12 cellular contexts compared by ENCODE assay signal in genomic region chr1:33459766-33460543, GRCh38. TPM values are rescaled to one million over a fixed set of nuclear protein-coding genes. Genes with fewer than 3 reads are reported as not detected.
A peak's percentile ranks its signal among the peaks of the same experiment; 100 is the strongest.
DNase-seq lines count a peak whose midpoint lies in the region; ATAC-seq and TF ChIP-seq lines count a peak whose summit lies in the region.
"Had no signal": no experiment of that assay in that cellular context is flagged by ENCODE, and none has a peak within 500 bp of the region (broad histone marks: within the 10 kb centered on the region; RNA-seq: fewer than 3 reads in every experiment).

No MANE protein-coding gene starts in this region.

- ATAC-seq in HG02973 (IDR thresholded peaks at IDR 0.05; ENCODE audit: unreplicated experiment), result no peak

- H3K9me3 ChIP-seq in PC-9 (ENCODE audit: insufficient read depth, low read depth) (no peaks in the 10 kb centered on the region), skeletal muscle tissue (ENCODE audit: control insufficient read depth in 3 of 3, low read length in 3 of 3) (no peaks in the 10 kb centered on the region), ovary (no peaks in the 10 kb centered on the region)
- H3K9me3 ChIP-seq: right lobe of liver had no signal

- TF ChIP-seq EP300 in ovary (IDR thresholded peaks at IDR 0.05), result no peak

- H3K4me2 ChIP-seq in PC-9, result peak overlapping the region; percentile 37

- 86 to 91% (median 87%) methylated on average over 6 of the region's 6 CpGs for WGBS in ovary, 3 donors

- BruUV-seq in PC-9 (replicated peaks; lab: Mats Ljungman, UMichigan), result no TSS peak

- no peak for TF ChIP-seq CTCF in PC-9 (conservative IDR thresholded peaks at IDR 0.05)
- TF ChIP-seq CTCF in fibroblast of villous mesenchyme (IDR thresholded peaks at IDR 0.05; ENCODE audit: insufficient read depth, low read depth, low read length), result no peak
- no peak for TF ChIP-seq CTCF in ovary (IDR thresholded peaks at IDR 0.05)

- intact Hi-C loops in PC-9 (cut with micrococcal nuclease; ENCODE audit: unreplicated experiment), result loop anchor here (5.0 kb wide), 5 partner anchors 93 to 363 kb away; no protein-coding TSS in a partner anchor
- intact Hi-C loops in ovary (cut with DNase I), result loop anchor here in 3 of 4 donors (5.0 to 10.0 kb wide), 6 partner anchors 75 to 365 kb away; no protein-coding TSS in a partner anchor

- DNase-seq in EL, result peak; percentile 72
- DNase-seq in PC-9, result peak; percentile 26 to 72
- DNase-seq in fibroblast of villous mesenchyme (ENCODE audit: low read depth), result peak; percentile 72
- no peak for DNase-seq in ovary
- DNase-seq in occipital lobe (lab: John Stamatoyannopoulos, UW), result no peak
- DNase-seq in SKM-1 (lab: John Stamatoyannopoulos, UW; ENCODE audit: unreplicated experiment), result no peak
- DNase-seq: activated CD4-positive, alpha-beta T cell treated with anti-CD3 and anti-CD28 coated beads, Interleukin-2, amount 10 ng/mL, durations not matched to agents 7 days and 5 days; NCI-H1694; right lobe of liver; SHP77 treated with DMSO at 0.1 percent for 48 hours had no signal

- TF ChIP-seq POLR2A in ovary (IDR thresholded peaks at IDR 0.05), result no peak

- H3K4me1 ChIP-seq in PC-9 (replicated peaks; ENCODE audit: insufficient read depth) (peaks cover 33% of the 10 kb centered on the region), skeletal muscle tissue (ENCODE audit: control insufficient read depth in 3 of 3, insufficient read depth in 3 of 3, low read length in 3 of 3) (peaks cover 38 to 51% (median 39%) of the 10 kb centered on the region in 3 donors), ovary (ENCODE audit: insufficient read depth) (peaks cover 19% of the 10 kb centered on the region)
- H3K4me1 ChIP-seq: right lobe of liver had no signal

- H3K9me2 ChIP-seq in PC-9 (ENCODE audit: insufficient read depth), result no peaks in the 10 kb centered on the region

- no peaks in the 10 kb centered on the region for H3K79me2 ChIP-seq in PC-9 (ENCODE audit: low read depth)

- H3K4me3 ChIP-seq in PC-9 (no peak overlapping the region), fibroblast of villous mesenchyme (ENCODE audit: low read depth, low read length) (no peak overlapping the region), skeletal muscle tissue (ENCODE audit: low read length in 3 of 3) (peak overlapping the region in 1 of 3 donors; percentile 7), ovary (no peak overlapping the region)
- H3K4me3 ChIP-seq: right lobe of liver had no signal

- POLR2A ChIA-PET in PC-9 (lab: Charles Lee; ENCODE audit: unreplicated experiment), result no interaction called here

- H3K27me3 ChIP-seq in PC-9 (ENCODE audit: insufficient read depth, low read depth) (no peaks in the 10 kb centered on the region), skeletal muscle tissue (ENCODE audit: control insufficient read depth in 3 of 3, insufficient read depth in 3 of 3, low read length in 3 of 3) (no peaks in the 10 kb centered on the region), ovary (no peaks in the 10 kb centered on the region)
- H3K27me3 ChIP-seq: right lobe of liver had no signal

- H2AFZ ChIP-seq in PC-9, result 0 out of 2 replicates have a peak overlapping the region, but pooled peaks have one; percentile 39

- H3K36me3 ChIP-seq in PC-9 (ENCODE audit: low read depth) (no peaks in the 10 kb centered on the region), skeletal muscle tissue (ENCODE audit: control insufficient read depth in 3 of 3, insufficient read depth in 3 of 3, low read length in 3 of 3) (no peaks in the 10 kb centered on the region), ovary (no peaks in the 10 kb centered on the region)
- H3K36me3 ChIP-seq: right lobe of liver had no signal

- H4K20me1 ChIP-seq in PC-9 (ENCODE audit: insufficient read depth), result no peaks in the 10 kb centered on the region

- peaks cover 17% of the 10 kb centered on the region; the same call in 1 of the 2 replicates for H3F3A ChIP-seq in PC-9 (ENCODE audit: insufficient read depth, low read depth)

- peak overlapping the region; percentile 64 for H3K27ac ChIP-seq in PC-9
- H3K27ac ChIP-seq in skeletal muscle tissue (ENCODE audit: low read depth, low read length), result peak overlapping the region; percentile 71
- peak overlapping the region in 1 of 2 donors; percentile 27 for H3K27ac ChIP-seq in ovary
- H3K27ac ChIP-seq: right lobe of liver had no signal

- CTCF ChIA-PET in PC-9 (lab: Charles Lee), result no interaction called here

- peak overlapping the region in 1 of 3 donors; percentile 54 for H3K9ac ChIP-seq in skeletal muscle tissue (ENCODE audit: low read depth in 1 of 3, low read length in 3 of 3)

RNA-seq across cellular contexts. Expression of gene ZSCAN20, which starts 12.5 kb away (rescaled TPM):
- total RNA-seq in PC-9 (2021) (6.0 and 6.4 TPM in 2 replicates), fibroblast of villous mesenchyme (7.7 and 10.4 TPM in 2 replicates), skeletal muscle tissue (6.8 TPM), ovary (1 to 10 TPM; 3.0 to 8.3 (median 6.4) TPM), occipital lobe (10.3 TPM)
- 1 to 10 TPM; 1.9 to 3.7 TPM for polyA plus RNA-seq in ovary

RNA-seq across cellular contexts. Expression of gene PHC2, which starts 29.1 kb away (rescaled TPM):
- 45.4 and 48.1 TPM in 2 replicates for total RNA-seq in PC-9 (2021)
- 75.6 and 99.5 TPM in 2 replicates for total RNA-seq in fibroblast of villous mesenchyme
- total RNA-seq in skeletal muscle tissue, result 31.3 TPM
- 100 to 1,000 TPM in 1 of 7 donors, 10 to 100 TPM in 6; 64.3 to 101 (median 92.8) TPM for total RNA-seq in ovary
- 10 to 100 TPM; 52.3 to 85.5 TPM for polyA plus RNA-seq in ovary
- total RNA-seq in occipital lobe, result 54.1 TPM

Comparison
In these comparisons a context has a peak if more than half of its experiments do, and no peak if none do; other contexts are left out.
1. DNase-seq: peak in EL (single experiment), PC-9 (2 of 2) and fibroblast of villous mesenchyme (single experiment); none in ovary (0 of 5), occipital lobe (single experiment) and SKM-1 (single experiment).